10 cellular contexts compared by ENCODE assay signal in the genomic region with DNA sequence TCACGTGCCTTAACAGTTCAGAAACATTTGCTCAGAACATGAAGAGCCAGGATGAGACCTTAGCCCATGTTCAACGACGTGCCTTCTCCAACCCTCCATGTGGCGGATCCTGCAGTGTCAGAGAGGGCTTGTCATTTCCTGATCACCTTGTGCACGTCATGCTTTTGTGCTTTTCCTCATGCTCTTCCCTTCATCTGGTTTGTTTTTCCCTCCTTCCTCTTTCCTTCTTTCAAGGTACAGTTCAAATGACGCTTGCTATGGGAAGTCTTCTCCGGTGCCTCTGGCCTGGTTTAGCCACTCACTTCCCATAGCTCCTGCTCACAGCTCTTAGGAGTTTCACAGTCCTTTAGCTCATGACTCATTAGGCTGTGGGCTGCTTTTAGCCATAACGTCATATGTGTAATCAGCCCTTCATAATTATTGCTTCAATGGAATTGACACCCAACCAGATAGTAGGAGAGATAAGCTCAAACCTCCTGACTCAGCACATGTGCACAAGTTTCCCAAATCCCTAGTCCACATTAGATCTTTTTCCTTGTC.
A peak's percentile ranks its signal among the peaks of the same experiment; 100 is the strongest.
DNase-seq lines count a peak whose midpoint lies in the region; ATAC-seq, FAIRE-seq and TF ChIP-seq lines count a peak whose summit lies in the region.
"Had no signal": no experiment of that assay in that cellular context is flagged by ENCODE, and none has a peak within 500 bp of the region (broad histone marks: within the 10 kb centered on the region; RNA-seq: fewer than 3 reads in every experiment).

No MANE protein-coding gene starts in this region.

- H3K27ac ChIP-seq in A673 (ENCODE audit: low read depth, low read length, poor library complexity, severe bottlenecking), result no peak overlapping the region

- peak; percentile 87 for FAIRE-seq in RCC 7860 (lab: Jason Lieb, UNC)

- no TSS peak for BruUV-seq in A673 (replicated peaks; lab: Mats Ljungman, UMichigan)

- intact Hi-C loops in A673 (cut with micrococcal nuclease; ENCODE audit: unreplicated experiment), result no loop called here

- peaks cover 6% of the 10 kb centered on the region for H3K4me1 ChIP-seq in A673 (ENCODE audit: insufficient read depth, low read length, poor library complexity, severe bottlenecking)

- no peaks in the 10 kb centered on the region for H3K27me3 ChIP-seq in A673 (replicated peaks; ENCODE audit: insufficient read depth, low read depth, low read length, poor library complexity)

- no peak for TF ChIP-seq CTCF in A673 (conservative IDR thresholded peaks at IDR 0.05; ENCODE audit: low read depth, low read length)

- CTCF ChIA-PET in A673 (lab: Charles Lee), result interaction anchor here (0.5 kb wide), 1 partner anchor 25 kb away, joined by 3 read pairs; no protein-coding TSS in a partner anchor

- DNase-seq in A673 (ENCODE audit: low spot score), result peak; percentile 40
- peak; percentile 63 for DNase-seq in H4 (ENCODE audit: low spot score)
- DNase-seq in RCC 7860 (ENCODE audit: low spot score), result peak; percentile 88
- DNase-seq in fibroblast of peridontal ligament (ENCODE audit: extremely low read depth), result peak; percentile 60
- DNase-seq in activated CD4-positive, alpha-beta T cell treated with anti-CD3 and anti-CD28 coated beads, Interleukin-2, amount 50 U/mL, for 4 hours, result no peak
- no peak for DNase-seq in activated effector memory CD4-positive, alpha-beta T cell treated with anti-CD3 and anti-CD28 coated beads, Interleukin-2, amount 50 U/mL, for 16 hours
- DNase-seq: head of caudate nucleus, NCI-H1436 treated with DMSO at 0.1 percent for 48 hours had no signal

- POLR2A ChIA-PET in A673 (lab: Charles Lee; ENCODE audit: low non-redundant PET), result no interaction called here

- H3K9me3 ChIP-seq in A673 (ENCODE audit: low read depth, low read length, poor library complexity, severe bottlenecking), result no peaks in the 10 kb centered on the region

- no peak overlapping the region for H3K4me3 ChIP-seq in A673 (ENCODE audit: low read depth, low read length, poor library complexity, severe bottlenecking)

- H3K36me3 ChIP-seq in A673 (ENCODE audit: insufficient read depth, low read length, poor library complexity, severe bottlenecking), result no peaks in the 10 kb centered on the region

- ATAC-seq in HG03025 (IDR thresholded peaks at IDR 0.05; ENCODE audit: low FRiP score, unreplicated experiment), result no peak
- ATAC-seq in HG03039 (IDR thresholded peaks at IDR 0.05; ENCODE audit: unreplicated experiment), result no peak

Comparison
In these comparisons a context has a peak if more than half of its experiments do, and no peak if none do; other contexts are left out.
1. DNase-seq: peak in A673 (single experiment), H4 (single experiment), RCC 7860 (single experiment) and fibroblast of peridontal ligament (single experiment); none in activated CD4-positive, alpha-beta T cell treated with anti-CD3 and anti-CD28 coated beads, Interleukin-2, amount 50 U/mL, for 4 hours (0 of 2) and activated effector memory CD4-positive, alpha-beta T cell treated with anti-CD3 and anti-CD28 coated beads, Interleukin-2, amount 50 U/mL, for 16 hours (single experiment).